In genomic region chr20:57467742-57468141, GRCh38 we compare ENCODE assay signal across 20 cellular contexts. TPM values are rescaled to one million over a fixed set of nuclear protein-coding genes. Genes with fewer than 3 reads are reported as not detected.
DNase-seq lines count a peak whose midpoint lies in the region; ATAC-seq and TF ChIP-seq lines count a peak whose summit lies in the region.
"Had no signal": no experiment of that assay in that cellular context is flagged by ENCODE, and none has a peak within 500 bp of the region (broad histone marks: within the 10 kb centered on the region; RNA-seq: fewer than 3 reads in every experiment).

No MANE protein-coding gene starts in this region.

- TF ChIP-seq CTCF in fibroblast of the aortic adventitia (IDR thresholded peaks at IDR 0.05; ENCODE audit: insufficient read depth, low read length) = no peak

- ATAC-seq in HG02970 (IDR thresholded peaks at IDR 0.05; ENCODE audit: low FRiP score, unreplicated experiment) (no peak), GM21526 (IDR thresholded peaks at IDR 0.05; ENCODE audit: low FRiP score, unreplicated experiment) (no peak), HG02938 (IDR thresholded peaks at IDR 0.05; ENCODE audit: unreplicated experiment) (no peak), HG02973 (IDR thresholded peaks at IDR 0.05; ENCODE audit: unreplicated experiment) (no peak)
- ATAC-seq: naive thymus-derived CD8-positive, alpha-beta T cell; WTC11 had no signal

- DNase-seq in AG20443 (ENCODE audit: low spot score) (peak; percentile 33), fibroblast of the aortic adventitia (ENCODE audit: low read depth) (peak; percentile 14), myocyte (ENCODE audit: low read depth) (peak; percentile 48)
- DNase-seq: activated CD4-positive, alpha-beta memory T cell treated with anti-CD3 and anti-CD28 coated beads for 36 hours; activated naive CD4-positive, alpha-beta T cell; activated T-cell treated with anti-CD3 and anti-CD28 coated beads, Interleukin-2, amount 50 U/mL, for 1 hour; HFFc6; naive thymus-derived CD8-positive, alpha-beta T cell; NCI-H2107; NCI-H524 treated with DMSO at 0.1 percent for 48 hours had no signal

- no peak for TF ChIP-seq RAD21 in Ishikawa (IDR thresholded peaks at IDR 0.05; ENCODE audit: low read depth)

- TF ChIP-seq EP300 in Ishikawa (IDR thresholded peaks at IDR 0.05; ENCODE audit: borderline replicate concordance) = no peak

- H3K4me3 ChIP-seq in fibroblast of the aortic adventitia (ENCODE audit: low read depth, low read length) = no peak overlapping the region

TF ChIP-seq in Ishikawa, 13 proteins besides CTCF, POLR2A, EP300 and RAD21:
- TF ChIP-seq EGR1 (IDR thresholded peaks at IDR 0.05) (no peak), TEAD4 (IDR thresholded peaks at IDR 0.05) (peak; percentile 8; the same call in 1 of the 2 replicates)

RNA-seq across cellular contexts. Expression of gene CTCFL, which starts 57.2 kb away (rescaled TPM):
- total RNA-seq in fibroblast of the aortic adventitia (ENCODE audit: low replicate concordance) (not detected in 2 replicates), myocyte (not detected in 2 replicates)
- not detected for polyA plus RNA-seq in myocyte (2012)
- total RNA-seq: activated CD4-positive, alpha-beta memory T cell treated with anti-CD3 and anti-CD28 coated beads for 36 hours; HFFc6; LHCN-M2; naive thymus-derived CD8-positive, alpha-beta T cell; progenitor cell of endocrine pancreas; T-helper 2 cell treated with Interferon-gamma antibody and Interleukin-4, amounts not matched to agents 100 ng/mL and 5 ng/mL, for 36 hours had no signal
- polyA plus RNA-seq: CD14-positive monocyte; naive thymus-derived CD8-positive, alpha-beta T cell had no signal
